22 cellular contexts compared by ENCODE assay signal in genomic region chr3:71559578-71560162, GRCh38.
"Had no signal": no experiment of that assay in that cellular context is flagged by ENCODE, and none has a peak within 500 bp of the region (broad histone marks: within the 10 kb centered on the region; RNA-seq: fewer than 3 reads in every experiment).

No MANE protein-coding gene starts in this region.

- H3K4me1 Mint-ChIP-seq: central memory CD8-positive, alpha-beta T cell had no signal

- H3K36me3 ChIP-seq: pancreas, tibial artery had no signal

- H3K27ac Mint-ChIP-seq: activated naive CD4-positive, alpha-beta T cell treated with anti-CD3 and anti-CD28 coated beads, Interleukin-2, amount 10 ng/mL, durations not matched to agents 7 days and 5 days; activated naive CD8-positive, alpha-beta T cell treated with anti-CD3 and anti-CD28 coated beads, Interleukin-2, amount 50 U/mL, for 24 hours; memory B cell had no signal

- H3K4me3 Mint-ChIP-seq: activated naive CD4-positive, alpha-beta T cell treated with anti-CD3 and anti-CD28 coated beads, Interleukin-2, amount 10 ng/mL, durations not matched to agents 7 days and 5 days; activated naive CD8-positive, alpha-beta T cell treated with anti-CD3 and anti-CD28 coated beads, Interleukin-2, amount 50 U/mL, for 24 hours; central memory CD8-positive, alpha-beta T cell; memory B cell had no signal

- H3K27me3 Mint-ChIP-seq: activated naive CD4-positive, alpha-beta T cell treated with anti-CD3 and anti-CD28 coated beads, Interleukin-2, amount 10 ng/mL, durations not matched to agents 7 days and 5 days; activated naive CD8-positive, alpha-beta T cell treated with anti-CD3 and anti-CD28 coated beads, Interleukin-2, amount 50 U/mL, for 24 hours; central memory CD8-positive, alpha-beta T cell; naive thymus-derived CD4-positive, alpha-beta T cell had no signal

- H3K27me3 ChIP-seq: pancreas, sigmoid colon, tibial artery had no signal

- DNase-seq: activated CD4-positive, alpha-beta T cell treated with anti-CD3 and anti-CD28 coated beads, Interleukin-2, amount 50 U/mL, for 1 hour; activated CD8-positive, alpha-beta memory T cell treated with anti-CD3 and anti-CD28 coated beads for 24 hours; activated CD8-positive, alpha-beta memory T cell treated with anti-CD3 and anti-CD28 coated beads, Interleukin-2, amount 50 U/mL, for 48 hours; activated effector memory CD4-positive, alpha-beta T cell treated with Interleukin-2 at 50 U/mL for 16 hours; activated naive CD4-positive, alpha-beta T cell treated with anti-CD3 and anti-CD28 coated beads, Interleukin-2, amount 10 ng/mL, durations not matched to agents 7 days and 5 days; activated naive CD8-positive, alpha-beta T cell treated with anti-CD3 and anti-CD28 coated beads, Interleukin-2, amount 50 U/mL, for 24 hours; activated T-cell treated with anti-CD3 and anti-CD28 coated beads, Interleukin-2, amount 50 U/mL, for 48 hours; aorta; erythroblast; head of caudate nucleus; mucosa of descending colon; naive thymus-derived CD4-positive, alpha-beta T cell; pancreas; sigmoid colon; stimulated activated CD4-positive, alpha-beta T cell treated with anti-CD3 and anti-CD28 coated beads, Interleukin-4, amount 100 ng/mL, for 4 hours; stimulated activated naive CD4-positive, alpha-beta T cell treated with Interleukin-2 at 50 U/mL for 16 hours; substantia nigra; tibial artery had no signal

- H3K27ac ChIP-seq: coronary artery, pancreas, sigmoid colon, tibial artery had no signal

- FAIRE-seq: frontal cortex, pancreas had no signal

- H3K4me3 ChIP-seq: coronary artery, mucosa of descending colon, pancreas, sigmoid colon, tibial artery had no signal

- H3K9me3 ChIP-seq: mucosa of descending colon, pancreas, sigmoid colon, tibial artery had no signal

- H3K9me3 Mint-ChIP-seq: activated naive CD4-positive, alpha-beta T cell treated with anti-CD3 and anti-CD28 coated beads, Interleukin-2, amount 10 ng/mL, durations not matched to agents 7 days and 5 days; activated naive CD8-positive, alpha-beta T cell treated with anti-CD3 and anti-CD28 coated beads, Interleukin-2, amount 50 U/mL, for 24 hours; central memory CD8-positive, alpha-beta T cell; memory B cell had no signal
